2 cellular contexts compared by ENCODE assay signal in genomic region chr17:49692751-49693150, GRCh38.
TF ChIP-seq lines count a peak whose summit lies in the region.

No MANE protein-coding gene starts in this region.

TF ChIP-seq in HepG2, 621 proteins besides CTCF, POLR2A, EP300 and RAD21:
- peak; percentile 10 for TF ChIP-seq XRCC5 (optimal IDR thresholded peaks at IDR 0.05; ENCODE audit: low read length)
- no peak for TF ChIP-seq ZFAT (CRISPR knock-in tag; conservative IDR thresholded peaks at IDR 0.05)

TF ChIP-seq in endothelial cell of umbilical vein, 7 proteins besides CTCF, POLR2A, EP300 and RAD21:
- TF ChIP-seq FOS (IDR thresholded peaks at IDR 0.05; ENCODE audit: borderline replicate concordance, insufficient read depth, low read length) = no peak
- TF ChIP-seq EZH2 (IDR thresholded peaks at IDR 0.05; ENCODE audit: borderline replicate concordance, low read depth, low read length, severe bottlenecking) = no peak
- TF ChIP-seq GATA2 (IDR thresholded peaks at IDR 0.05; ENCODE audit: insufficient read depth, insufficient read length, low read depth, low read length) = no peak
- no peak for TF ChIP-seq MAX (IDR thresholded peaks at IDR 0.05; ENCODE audit: insufficient read depth, insufficient read length)
- no peak for TF ChIP-seq JUN (IDR thresholded peaks at IDR 0.05; ENCODE audit: borderline replicate concordance, insufficient read depth, insufficient read length, low read depth)
- TF ChIP-seq MYC (IDR thresholded peaks at IDR 0.05; ENCODE audit: low read depth, low read length) = no peak
- no peak for TF ChIP-seq POLR2AphosphoS5 (IDR thresholded peaks at IDR 0.05; ENCODE audit: insufficient read depth, low read depth, low read length)
